Comparison of ENCODE assay signal across 13 cellular contexts in the genomic region with DNA sequence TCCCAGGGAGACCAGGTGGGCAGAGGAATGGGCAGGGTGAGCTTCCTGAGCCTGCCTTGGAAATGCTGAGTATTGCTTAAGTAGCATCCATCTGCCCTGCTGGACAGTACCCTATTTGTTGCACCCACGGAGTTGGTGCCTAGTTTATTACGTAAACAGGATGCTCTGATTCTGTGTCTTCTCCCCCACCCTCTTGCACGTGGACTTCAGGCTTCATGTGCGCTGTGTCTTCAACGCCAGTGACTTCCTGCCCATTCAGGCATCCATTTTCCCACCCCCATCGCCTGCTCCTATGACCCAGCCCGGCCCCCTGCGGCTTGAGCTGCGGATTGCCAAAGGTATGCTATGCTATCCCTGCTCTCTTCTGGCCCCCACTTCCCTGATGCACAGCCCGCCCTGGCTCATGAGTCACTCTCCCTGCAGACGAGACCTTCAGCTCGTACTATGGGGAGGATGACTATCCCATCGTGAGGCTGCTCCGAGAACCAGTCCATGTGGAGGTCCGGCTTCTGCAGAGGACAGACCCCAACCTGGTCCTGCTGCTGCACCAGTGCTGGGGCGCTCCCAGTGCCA. TPM values are rescaled to one million over a fixed set of nuclear protein-coding genes. Genes with fewer than 3 reads are reported as not detected.
DNase-seq lines count a peak whose midpoint lies in the region; ATAC-seq, FAIRE-seq and TF ChIP-seq lines count a peak whose summit lies in the region.
"Had no signal": no experiment of that assay in that cellular context is flagged by ENCODE, and none has a peak within 500 bp of the region (broad histone marks: within the 10 kb centered on the region; RNA-seq: fewer than 3 reads in every experiment).

No MANE protein-coding gene starts in this region.

- H2AFZ ChIP-seq in HepG2 (ENCODE audit: low read length) = no peak overlapping the region

- no peak overlapping the region for H3K4me2 ChIP-seq in HepG2 (ENCODE audit: low read depth, low read length)

- no peak overlapping the region for H3K4me3 Mint-ChIP-seq in progenitor cell of endocrine pancreas (ENCODE audit: low read depth)
- H3K4me3 Mint-ChIP-seq: brain; T-helper 1 cell treated with Interleukin-12 subunit alpha and Interleukin-12 subunit beta and Interleukin-4 antibody, amounts not matched to agents 30 μg/mL and 1 μg/mL, for 36 hours had no signal

- H3K4me3 ChIP-seq in HepG2 (replicated peaks in 1 of 3; ENCODE audit: insufficient read depth in 1 of 3, low read depth in 2 of 3, low read length in 3 of 3) = no peak overlapping the region; a peak in 1 of 6 replicates
- H3K4me3 ChIP-seq in right lobe of liver = no peak overlapping the region
- H3K4me3 ChIP-seq in WI38 (ENCODE audit: low read depth, low read length) = peak overlapping the region; percentile 10; the same call in 1 of the 2 replicates

- H3K9me3 Mint-ChIP-seq in progenitor cell of endocrine pancreas (ENCODE audit: low read depth) = no peaks in the 10 kb centered on the region
- H3K9me3 Mint-ChIP-seq: brain; T-helper 1 cell treated with Interleukin-12 subunit alpha and Interleukin-12 subunit beta and Interleukin-4 antibody, amounts not matched to agents 30 μg/mL and 1 μg/mL, for 36 hours had no signal

- CTCF ChIA-PET in HepG2 (lab: Yijun Ruan, JAX; ENCODE audit: low intra/inter-chr PET ratio, low total read pairs) = no interaction called here

- no peak for TF ChIP-seq POLR2A in HepG2 (IDR thresholded peaks at IDR 0.05; ENCODE audit: insufficient read depth in 1 of 2, low read depth in 2 of 2, low read length in 2 of 2)
- TF ChIP-seq POLR2A in right lobe of liver (IDR thresholded peaks at IDR 0.05) = no peak

- POLR2A ChIA-PET in HepG2 (lab: Yijun Ruan, JAX) = interaction anchor here (1.6 kb wide), 1 partner anchor 14 kb away, joined by 4 read pairs; no protein-coding TSS in a partner anchor

- no peaks in the 10 kb centered on the region for H3K27me3 Mint-ChIP-seq in progenitor cell of endocrine pancreas
- H3K27me3 Mint-ChIP-seq: brain had no signal

- in situ Hi-C loops in HepG2 (cut with HindIII; ENCODE audit: extremely low pct_ligation_motif_present, low pct_unique_long_range_greater_than_20kb) = no loop called here

- H4K20me1 ChIP-seq in HepG2 (ENCODE audit: insufficient read depth, low read length) = no peaks in the 10 kb centered on the region

- no peak for TF ChIP-seq RAD21 in HepG2 (CRISPR knock-in tag; IDR thresholded peaks at IDR 0.05)

- H3K4me1 ChIP-seq in HepG2 (ENCODE audit: insufficient read depth, low read length) (peaks cover 32% of the 10 kb centered on the region), right lobe of liver (peaks cover 0 to 10% (median 0%) of the 10 kb centered on the region in 4 donors)

- H3K9me3 ChIP-seq in HepG2 (ENCODE audit: low read length) (no peaks in the 10 kb centered on the region), right lobe of liver (no peaks in the 10 kb centered on the region)

- ATAC-seq in HepG2 (peak; percentile 63), right lobe of liver (no peak)

- H3K36me3 ChIP-seq in HepG2 (replicated peaks in 1 of 2; ENCODE audit: control insufficient read depth in 1 of 2, insufficient read depth in 2 of 2, low read length in 2 of 2) (no peaks in the 10 kb centered on the region), right lobe of liver (peaks cover 0 to 1% (median 0%) of the 10 kb centered on the region in 4 donors)

- no peaks in the 10 kb centered on the region for H3K4me1 Mint-ChIP-seq in progenitor cell of endocrine pancreas (ENCODE audit: low read depth)

- H3K27me3 ChIP-seq in HepG2 (ENCODE audit: control insufficient read depth in 1 of 2, insufficient read depth in 2 of 2, low read length in 2 of 2) = no peaks in the 10 kb centered on the region; a peak in 1 of 5 replicates
- no peaks in the 10 kb centered on the region for H3K27me3 ChIP-seq in right lobe of liver

- H3K27ac Mint-ChIP-seq in progenitor cell of endocrine pancreas = no peak overlapping the region
- H3K27ac Mint-ChIP-seq: T-helper 1 cell treated with Interleukin-12 subunit alpha and Interleukin-12 subunit beta and Interleukin-4 antibody, amounts not matched to agents 30 μg/mL and 1 μg/mL, for 36 hours had no signal

- no TSS peak for BruUV-seq in HepG2 (replicated peaks; lab: Mats Ljungman, UMichigan)

- no peak overlapping the region for H3K9ac ChIP-seq in HepG2 (ENCODE audit: insufficient read depth, low read depth, low read length)

- H3K27ac ChIP-seq in HepG2 (ENCODE audit: extremely low read length, insufficient read depth, low read length) (no peak overlapping the region), right lobe of liver (no peak overlapping the region)

- DNase-seq in HepG2 (ENCODE audit: low spot score) (peak; percentile 34), right lobe of liver (no peak), hepatic stellate cell (ENCODE audit: low spot score) (peak; percentile 78), NCI-H446 (lab: John Stamatoyannopoulos, UW) (no peak), progenitor cell of endocrine pancreas (ENCODE audit: low spot score, unreplicated experiment) (no peak), GM10266 (ENCODE audit: extremely low spot score) (no peak)
- DNase-seq in stimulated activated CD8-positive, alpha-beta memory T cell treated with anti-CD3 and anti-CD28 coated beads, Interleukin-4, amount 100 ng/mL, for 48 hours = no peak
- DNase-seq: Calu3; stimulated activated CD4-positive, alpha-beta T cell treated with anti-CD3 and anti-CD28 coated beads, Interleukin-4, amount 100 ng/mL, for 24 hours had no signal

- intact Hi-C loops in HepG2 (cut with micrococcal nuclease; ENCODE audit: unreplicated experiment) (no loop called here), right lobe of liver (cut with DNase I) (loop anchor here in 1 of 2 donors (10.0 kb wide), 1 partner anchor 48 kb away; no protein-coding TSS in a partner anchor)

- FAIRE-seq in HepG2 (lab: Jason Lieb, UNC) = no peak

- 39% methylated on average over 12 of the region's 16 CpGs for WGBS in HepG2 (ENCODE audit: low lambda C conversion rate)
- WGBS in right lobe of liver (ENCODE audit: insufficient coverage, low coverage, low lambda C conversion rate, missing lambda C conversion rate) = 63% methylated on average over 8 of the region's 16 CpGs

- H3K79me2 ChIP-seq in HepG2 (ENCODE audit: insufficient read depth, low read length) = no peaks in the 10 kb centered on the region

- H3K36me3 Mint-ChIP-seq in progenitor cell of endocrine pancreas (ENCODE audit: insufficient read depth) = peaks cover 2% of the 10 kb centered on the region
- H3K36me3 Mint-ChIP-seq: brain had no signal

- TF ChIP-seq CTCF in HepG2 (CRISPR knock-in tag; IDR thresholded peaks at IDR 0.05) (no peak), right lobe of liver (IDR thresholded peaks at IDR 0.05) (no peak), WI38 (IDR thresholded peaks at IDR 0.05; ENCODE audit: low read depth, low read length) (no peak), progenitor cell of endocrine pancreas (IDR thresholded peaks at IDR 0.05; ENCODE audit: unreplicated experiment) (no peak), GM10266 (IDR thresholded peaks at IDR 0.05; ENCODE audit: control insufficient read depth, insufficient read depth, low read depth, missing control alignments) (no peak)

- no peak for TF ChIP-seq EP300 in HepG2 (IDR thresholded peaks at IDR 0.05; ENCODE audit: low read depth in 2 of 2, low read length in 2 of 2)
- TF ChIP-seq EP300 in HepG2 (CRISPR knock-in tag; IDR thresholded peaks at IDR 0.05; ENCODE audit: borderline replicate concordance) = no peak

RNA-seq across cellular contexts. Expression of gene ZP1, which starts 5.7 kb away (rescaled TPM):
- not detected in 2 replicates for total RNA-seq in HepG2 (2016; rRNA removed; fragmentation: Illumina TruSeq; extraction: Trizol)
- total RNA-seq in HepG2 (2016; cell fraction: cytosol; rRNA removed; fragmentation: Illumina TruSeq; extraction: Trizol; ENCODE audit: low read depth) = not detected in 2 replicates
- not detected in 2 replicates for total RNA-seq in HepG2 (2016; cell fraction: insoluble cytoplasmic fraction; rRNA removed; fragmentation: Illumina TruSeq; extraction: Trizol)
- total RNA-seq in HepG2 (2016; cell fraction: membrane; rRNA removed; fragmentation: Illumina TruSeq; extraction: Trizol) = not detected in 2 replicates
- total RNA-seq in HepG2 (2016; cell fraction: nucleus; rRNA removed; fragmentation: Illumina TruSeq; extraction: Trizol) = not detected in 2 replicates
- 0.16 and 0.26 TPM in 2 replicates for polyA plus RNA-seq in HepG2 (2011; rRNA removed)
- polyA plus RNA-seq in HepG2 (2011; cell fraction: cytosol; rRNA removed) = 0.05 and 0.25 TPM in 2 replicates
- 0.82 and 1.1 TPM in 2 replicates for polyA plus RNA-seq in HepG2 (2011; cell fraction: nucleus; rRNA removed)
- polyA plus RNA-seq in HepG2 (2012) = not detected in 2 replicates
- not detected in 2 replicates for polyA plus RNA-seq in HepG2 (2016; cell fraction: cytosol; fragmentation: Illumina TruSeq; extraction: Trizol; ENCODE audit: low read depth)
- polyA plus RNA-seq in HepG2 (2016; cell fraction: insoluble cytoplasmic fraction; fragmentation: Illumina TruSeq; extraction: Trizol; ENCODE audit: low read depth) = not detected in 2 replicates
- not detected in 2 replicates for polyA plus RNA-seq in HepG2 (2016; cell fraction: membrane; fragmentation: Illumina TruSeq; extraction: Trizol; ENCODE audit: low read depth)
- not detected in 2 replicates for polyA plus RNA-seq in HepG2 (2016; cell fraction: nucleus; fragmentation: Illumina TruSeq; extraction: Trizol; ENCODE audit: insufficient read depth, low read depth)
- polyA minus RNA-seq in HepG2 (2011; rRNA and poly(A)+ RNA removed; ENCODE audit: low replicate concordance) = not detected in 2 replicates
- not detected in 2 replicates for polyA minus RNA-seq in HepG2 (2011; cell fraction: cytosol; rRNA and poly(A)+ RNA removed)
- polyA minus RNA-seq in HepG2 (2011; cell fraction: nucleus; rRNA and poly(A)+ RNA removed) = not detected in 2 replicates
- total RNA-seq in right lobe of liver = not detected
- not detected in 2 replicates for total RNA-seq in progenitor cell of endocrine pancreas
- total RNA-seq: Calu3, liver had no signal
- polyA plus RNA-seq: liver had no signal

RNA-seq across cellular contexts. Expression of gene PTGDR2, which starts 17.3 kb away (rescaled TPM):
- 1.0 and 2.5 TPM in 2 replicates for total RNA-seq in HepG2 (2016; rRNA removed; fragmentation: Illumina TruSeq; extraction: Trizol)
- total RNA-seq in HepG2 (2016; cell fraction: cytosol; rRNA removed; fragmentation: Illumina TruSeq; extraction: Trizol; ENCODE audit: low read depth) = 0.40 and 0.53 TPM in 2 replicates
- total RNA-seq in HepG2 (2016; cell fraction: insoluble cytoplasmic fraction; rRNA removed; fragmentation: Illumina TruSeq; extraction: Trizol) = 1.1 and 2.4 TPM in 2 replicates
- 1.1 and 1.3 TPM in 2 replicates for total RNA-seq in HepG2 (2016; cell fraction: membrane; rRNA removed; fragmentation: Illumina TruSeq; extraction: Trizol)
- 1.8 and 2.0 TPM in 2 replicates for total RNA-seq in HepG2 (2016; cell fraction: nucleus; rRNA removed; fragmentation: Illumina TruSeq; extraction: Trizol)
- polyA plus RNA-seq in HepG2 (2011; rRNA removed) = 1.9 and 2.1 TPM in 2 replicates
- 1.9 and 2.2 TPM in 2 replicates for polyA plus RNA-seq in HepG2 (2011; cell fraction: cytosol; rRNA removed)
- polyA plus RNA-seq in HepG2 (2011; cell fraction: nucleus; rRNA removed) = 1.7 and 1.8 TPM in 2 replicates
- 1.7 and 2.1 TPM in 2 replicates for polyA plus RNA-seq in HepG2 (2012)
- 0.24 and 0.38 TPM in 2 replicates for polyA plus RNA-seq in HepG2 (2016; cell fraction: cytosol; fragmentation: Illumina TruSeq; extraction: Trizol; ENCODE audit: low read depth)
- 1.1 and 1.2 TPM in 2 replicates for polyA plus RNA-seq in HepG2 (2016; cell fraction: insoluble cytoplasmic fraction; fragmentation: Illumina TruSeq; extraction: Trizol; ENCODE audit: low read depth)
- polyA plus RNA-seq in HepG2 (2016; cell fraction: membrane; fragmentation: Illumina TruSeq; extraction: Trizol; ENCODE audit: low read depth) = 0.70 and 0.73 TPM in 2 replicates
- polyA plus RNA-seq in HepG2 (2016; cell fraction: nucleus; fragmentation: Illumina TruSeq; extraction: Trizol; ENCODE audit: insufficient read depth, low read depth) = 2.8 and 3.2 TPM in 2 replicates
- polyA minus RNA-seq in HepG2 (2011; rRNA and poly(A)+ RNA removed; ENCODE audit: low replicate concordance) = 9.7 TPM in 1 of 2 replicates, not detected in the other
- polyA minus RNA-seq in HepG2 (2011; cell fraction: cytosol; rRNA and poly(A)+ RNA removed) = 2.4 and 3.0 TPM in 2 replicates
- 0.64 and 0.99 TPM in 2 replicates for polyA minus RNA-seq in HepG2 (2011; cell fraction: nucleus; rRNA and poly(A)+ RNA removed)
- under 1 TPM in 5 of 6 experiments, not detected in 1; 0.07 to 0.18 (median 0.12) TPM for total RNA-seq in right lobe of liver
- total RNA-seq in progenitor cell of endocrine pancreas = 2.0 and 2.2 TPM in 2 replicates

RNA-seq across cellular contexts. Expression of gene CCDC86, which starts 31.1 kb away (rescaled TPM):
- total RNA-seq in HepG2 (2016; rRNA removed; fragmentation: Illumina TruSeq; extraction: Trizol) (37.6 and 46.6 TPM in 2 replicates), right lobe of liver (10 to 100 TPM in 2 of 6 experiments, 1 to 10 TPM in 4; 4.9 to 17.8 (median 8.6) TPM), progenitor cell of endocrine pancreas (22.7 and 22.8 TPM in 2 replicates)
- 9.1 and 11.2 TPM in 2 replicates for total RNA-seq in HepG2 (2016; cell fraction: cytosol; rRNA removed; fragmentation: Illumina TruSeq; extraction: Trizol; ENCODE audit: low read depth)
- 39.4 and 39.7 TPM in 2 replicates for total RNA-seq in HepG2 (2016; cell fraction: insoluble cytoplasmic fraction; rRNA removed; fragmentation: Illumina TruSeq; extraction: Trizol)
- 22.6 and 23.6 TPM in 2 replicates for total RNA-seq in HepG2 (2016; cell fraction: membrane; rRNA removed; fragmentation: Illumina TruSeq; extraction: Trizol)
- total RNA-seq in HepG2 (2016; cell fraction: nucleus; rRNA removed; fragmentation: Illumina TruSeq; extraction: Trizol) = 28.6 and 33.4 TPM in 2 replicates
- polyA plus RNA-seq in HepG2 (2011; rRNA removed) = 33.8 and 34.4 TPM in 2 replicates
- polyA plus RNA-seq in HepG2 (2011; cell fraction: cytosol; rRNA removed) = 20.2 and 30.1 TPM in 2 replicates
- polyA plus RNA-seq in HepG2 (2011; cell fraction: nucleus; rRNA removed) = 36.2 and 51.2 TPM in 2 replicates
- 25.4 and 41.0 TPM in 2 replicates for polyA plus RNA-seq in HepG2 (2012)
- 24.5 and 27.7 TPM in 2 replicates for polyA plus RNA-seq in HepG2 (2016; cell fraction: cytosol; fragmentation: Illumina TruSeq; extraction: Trizol; ENCODE audit: low read depth)
- polyA plus RNA-seq in HepG2 (2016; cell fraction: insoluble cytoplasmic fraction; fragmentation: Illumina TruSeq; extraction: Trizol; ENCODE audit: low read depth) = 95.3 and 116 TPM in 2 replicates
- 36.9 and 39.7 TPM in 2 replicates for polyA plus RNA-seq in HepG2 (2016; cell fraction: membrane; fragmentation: Illumina TruSeq; extraction: Trizol; ENCODE audit: low read depth)
- 84.0 and 92.6 TPM in 2 replicates for polyA plus RNA-seq in HepG2 (2016; cell fraction: nucleus; fragmentation: Illumina TruSeq; extraction: Trizol; ENCODE audit: insufficient read depth, low read depth)
- polyA minus RNA-seq in HepG2 (2011; rRNA and poly(A)+ RNA removed; ENCODE audit: low replicate concordance) = 28.0 and 49.7 TPM in 2 replicates
- polyA minus RNA-seq in HepG2 (2011; cell fraction: cytosol; rRNA and poly(A)+ RNA removed) = 12.4 and 17.5 TPM in 2 replicates
- polyA minus RNA-seq in HepG2 (2011; cell fraction: nucleus; rRNA and poly(A)+ RNA removed) = 11.7 and 14.2 TPM in 2 replicates

RNA-seq across cellular contexts. Expression of gene PRPF19, which starts 33.3 kb away (rescaled TPM):
- total RNA-seq in HepG2 (2016; rRNA removed; fragmentation: Illumina TruSeq; extraction: Trizol) (91.1 and 115 TPM in 2 replicates), right lobe of liver (10 to 100 TPM; 45.5 to 82.6 (median 48.3) TPM), progenitor cell of endocrine pancreas (102 and 111 TPM in 2 replicates)
- total RNA-seq in HepG2 (2016; cell fraction: cytosol; rRNA removed; fragmentation: Illumina TruSeq; extraction: Trizol; ENCODE audit: low read depth) = 16.1 and 16.4 TPM in 2 replicates
- 93.5 and 104 TPM in 2 replicates for total RNA-seq in HepG2 (2016; cell fraction: insoluble cytoplasmic fraction; rRNA removed; fragmentation: Illumina TruSeq; extraction: Trizol)
- 37.9 and 40.5 TPM in 2 replicates for total RNA-seq in HepG2 (2016; cell fraction: membrane; rRNA removed; fragmentation: Illumina TruSeq; extraction: Trizol)
- 52.4 and 56.0 TPM in 2 replicates for total RNA-seq in HepG2 (2016; cell fraction: nucleus; rRNA removed; fragmentation: Illumina TruSeq; extraction: Trizol)
- 25.0 and 27.4 TPM in 2 replicates for polyA plus RNA-seq in HepG2 (2011; rRNA removed)
- polyA plus RNA-seq in HepG2 (2011; cell fraction: cytosol; rRNA removed) = 19.8 and 29.8 TPM in 2 replicates
- 32.6 and 32.8 TPM in 2 replicates for polyA plus RNA-seq in HepG2 (2011; cell fraction: nucleus; rRNA removed)
- polyA plus RNA-seq in HepG2 (2012) = 56.0 and 62.2 TPM in 2 replicates
- 14.7 and 16.9 TPM in 2 replicates for polyA plus RNA-seq in HepG2 (2016; cell fraction: cytosol; fragmentation: Illumina TruSeq; extraction: Trizol; ENCODE audit: low read depth)
- 125 and 138 TPM in 2 replicates for polyA plus RNA-seq in HepG2 (2016; cell fraction: insoluble cytoplasmic fraction; fragmentation: Illumina TruSeq; extraction: Trizol; ENCODE audit: low read depth)
- 33.6 and 36.5 TPM in 2 replicates for polyA plus RNA-seq in HepG2 (2016; cell fraction: membrane; fragmentation: Illumina TruSeq; extraction: Trizol; ENCODE audit: low read depth)
- polyA plus RNA-seq in HepG2 (2016; cell fraction: nucleus; fragmentation: Illumina TruSeq; extraction: Trizol; ENCODE audit: insufficient read depth, low read depth) = 76.8 and 76.9 TPM in 2 replicates
- 52.3 and 71.1 TPM in 2 replicates for polyA minus RNA-seq in HepG2 (2011; rRNA and poly(A)+ RNA removed; ENCODE audit: low replicate concordance)
- polyA minus RNA-seq in HepG2 (2011; cell fraction: cytosol; rRNA and poly(A)+ RNA removed) = 22.3 and 28.6 TPM in 2 replicates
- 33.5 and 39.2 TPM in 2 replicates for polyA minus RNA-seq in HepG2 (2011; cell fraction: nucleus; rRNA and poly(A)+ RNA removed)

RNA-seq across cellular contexts. Expression of gene TMEM109, which starts 40.9 kb away (rescaled TPM):
- total RNA-seq in HepG2 (2016; rRNA removed; fragmentation: Illumina TruSeq; extraction: Trizol) (10.7 and 18.0 TPM in 2 replicates), right lobe of liver (10 to 100 TPM; 29.0 to 40.9 (median 34.1) TPM), progenitor cell of endocrine pancreas (45.7 and 48.7 TPM in 2 replicates)
- total RNA-seq in HepG2 (2016; cell fraction: cytosol; rRNA removed; fragmentation: Illumina TruSeq; extraction: Trizol; ENCODE audit: low read depth) = 4.0 TPM in 2 replicates
- total RNA-seq in HepG2 (2016; cell fraction: insoluble cytoplasmic fraction; rRNA removed; fragmentation: Illumina TruSeq; extraction: Trizol) = 10.2 and 18.3 TPM in 2 replicates
- 8.4 and 9.5 TPM in 2 replicates for total RNA-seq in HepG2 (2016; cell fraction: membrane; rRNA removed; fragmentation: Illumina TruSeq; extraction: Trizol)
- 14.1 and 14.6 TPM in 2 replicates for total RNA-seq in HepG2 (2016; cell fraction: nucleus; rRNA removed; fragmentation: Illumina TruSeq; extraction: Trizol)
- 7.7 and 12.2 TPM in 2 replicates for polyA plus RNA-seq in HepG2 (2011; rRNA removed)
- 9.5 and 10.2 TPM in 2 replicates for polyA plus RNA-seq in HepG2 (2011; cell fraction: cytosol; rRNA removed)
- 5.5 and 8.4 TPM in 2 replicates for polyA plus RNA-seq in HepG2 (2011; cell fraction: nucleus; rRNA removed)
- 12.8 and 19.4 TPM in 2 replicates for polyA plus RNA-seq in HepG2 (2012)
- 3.7 TPM in 2 replicates for polyA plus RNA-seq in HepG2 (2016; cell fraction: cytosol; fragmentation: Illumina TruSeq; extraction: Trizol; ENCODE audit: low read depth)
- polyA plus RNA-seq in HepG2 (2016; cell fraction: insoluble cytoplasmic fraction; fragmentation: Illumina TruSeq; extraction: Trizol; ENCODE audit: low read depth) = 12.7 and 13.2 TPM in 2 replicates
- 8.3 and 10.0 TPM in 2 replicates for polyA plus RNA-seq in HepG2 (2016; cell fraction: membrane; fragmentation: Illumina TruSeq; extraction: Trizol; ENCODE audit: low read depth)
- 29.4 and 33.0 TPM in 2 replicates for polyA plus RNA-seq in HepG2 (2016; cell fraction: nucleus; fragmentation: Illumina TruSeq; extraction: Trizol; ENCODE audit: insufficient read depth, low read depth)
- 9.0 and 55.3 TPM in 2 replicates for polyA minus RNA-seq in HepG2 (2011; rRNA and poly(A)+ RNA removed; ENCODE audit: low replicate concordance)
- 5.5 and 9.1 TPM in 2 replicates for polyA minus RNA-seq in HepG2 (2011; cell fraction: cytosol; rRNA and poly(A)+ RNA removed)
- polyA minus RNA-seq in HepG2 (2011; cell fraction: nucleus; rRNA and poly(A)+ RNA removed) = 2.2 and 4.5 TPM in 2 replicates

Comparison
In these comparisons a context has a peak if more than half of its experiments do, and no peak if none do; other contexts are left out.
1. DNase-seq: peak in HepG2 (single experiment) and hepatic stellate cell (single experiment); none in right lobe of liver (0 of 3), stimulated activated CD8-positive, alpha-beta memory T cell treated with anti-CD3 and anti-CD28 coated beads, Interleukin-4, amount 100 ng/mL, for 48 hours (single experiment), NCI-H446 (0 of 2), progenitor cell of endocrine pancreas (single experiment) and GM10266 (single experiment).